ENCODE assay signal across 14 cellular contexts in the genomic region with DNA sequence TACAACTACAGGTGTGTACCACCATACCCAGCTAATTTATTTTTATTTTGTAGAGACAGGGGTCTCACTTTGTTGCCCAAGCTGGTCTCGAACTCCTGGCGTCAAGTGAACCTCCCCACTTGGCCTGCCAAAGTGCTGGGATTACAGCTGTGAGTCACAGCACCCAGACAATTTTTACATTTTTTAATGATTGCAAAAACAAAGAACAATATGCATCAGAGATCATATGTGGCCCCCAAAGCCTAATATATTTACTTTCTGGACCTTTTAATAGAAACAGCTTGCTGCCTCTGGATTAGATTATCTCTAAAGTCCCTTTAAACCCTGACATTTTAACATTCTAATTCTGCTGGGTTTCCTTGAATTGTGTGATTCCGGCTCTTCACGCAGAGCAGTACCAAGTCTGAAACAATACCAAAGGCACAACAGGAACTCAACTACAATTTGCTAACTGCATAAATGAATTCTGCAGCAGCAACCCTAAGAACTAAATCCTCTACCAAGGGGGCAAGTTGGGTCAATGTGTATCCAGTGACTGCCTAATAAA. TPM values are rescaled to one million over a fixed set of nuclear protein-coding genes. Genes with fewer than 3 reads are reported as not detected.
A peak's percentile ranks its signal among the peaks of the same experiment; 100 is the strongest.
DNase-seq lines count a peak whose midpoint lies in the region; ATAC-seq and TF ChIP-seq lines count a peak whose summit lies in the region.
"Had no signal": no experiment of that assay in that cellular context is flagged by ENCODE, and none has a peak within 500 bp of the region (broad histone marks: within the 10 kb centered on the region; RNA-seq: fewer than 3 reads in every experiment).

No MANE protein-coding gene starts in this region.

- no peak for DNase-seq in right cardiac atrium
- DNase-seq in Right ventricle myocardium superior = no peak
- DNase-seq in effector memory CD8-positive, alpha-beta T cell = no peak
- DNase-seq in vagina (ENCODE audit: extremely low spot score in 2 of 2) = no peak
- DNase-seq in SIG-M5 (lab: John Stamatoyannopoulos, UW) = no peak
- DNase-seq in stimulated activated CD4-positive, alpha-beta T cell treated with anti-CD3 and anti-CD28 coated beads, Interleukin-2, amount 100 ng/mL, for 48 hours = no peak
- no peak for DNase-seq in HUDEP-2 (lab: John Stamatoyannopoulos, UW; ENCODE audit: unreplicated experiment in 76 of 76)
- DNase-seq: activated CD8-positive, alpha-beta memory T cell treated with anti-CD3 and anti-CD28 coated beads for 24 hours; activated effector memory CD4-positive, alpha-beta T cell treated with anti-CD3 and anti-CD28 coated beads, Interleukin-2, amount 50 U/mL, for 16 hours; body of pancreas; glutamatergic neuron; MV-4-11; stimulated activated naive CD4-positive, alpha-beta T cell had no signal

- peaks cover 2 to 6% of the 10 kb centered on the region in 2 donors for H3K9me3 Mint-ChIP-seq in effector memory CD8-positive, alpha-beta T cell

- H3K4me1 Mint-ChIP-seq in effector memory CD8-positive, alpha-beta T cell (ENCODE audit: low read depth in 2 of 2) = peaks cover 11 to 21% of the 10 kb centered on the region in 2 donors

- H3K27me3 ChIP-seq in right cardiac atrium (ENCODE audit: control insufficient read depth, insufficient read depth) (no peaks in the 10 kb centered on the region), muscle layer of colon (ENCODE audit: control insufficient read depth in 1 of 2, insufficient read depth in 2 of 2, low read length in 2 of 2) (no peaks in the 10 kb centered on the region), vagina (no peaks in the 10 kb centered on the region)
- H3K27me3 ChIP-seq: body of pancreas had no signal

- peaks cover 3% of the 10 kb centered on the region for H3K36me3 Mint-ChIP-seq in effector memory CD8-positive, alpha-beta T cell (ENCODE audit: insufficient read depth)

- H3K9me3 ChIP-seq in right cardiac atrium (ENCODE audit: control insufficient read depth, low read length) = no peaks in the 10 kb centered on the region
- no peaks in the 10 kb centered on the region for H3K9me3 ChIP-seq in muscle layer of colon (ENCODE audit: low read length)
- no peaks in the 10 kb centered on the region for H3K9me3 ChIP-seq in vagina
- H3K9me3 ChIP-seq: body of pancreas had no signal

- H3K4me3 ChIP-seq in right cardiac atrium (ENCODE audit: low read length) (no peak overlapping the region), muscle layer of colon (ENCODE audit: low read depth in 1 of 2, low read length in 2 of 2) (no peak overlapping the region), vagina (no peak overlapping the region)
- H3K4me3 ChIP-seq: body of pancreas had no signal

- TF ChIP-seq POLR2A in vagina (IDR thresholded peaks at IDR 0.05) = no peak

- intact Hi-C loops in right cardiac atrium (cut with DNase I) (no loop called here), Right ventricle myocardium superior (cut with DNase I) (no loop called here), vagina (cut with DNase I) (loop anchor here (10.0 kb wide), 1 partner anchor 52 kb away; no protein-coding TSS in a partner anchor)

- H3K36me3 ChIP-seq in muscle layer of colon (ENCODE audit: insufficient read depth, low read length) (no peaks in the 10 kb centered on the region), vagina (no peaks in the 10 kb centered on the region)

- WGBS in right cardiac atrium = 70% methylated on average over 4 of the region's 4 CpGs

- no peak overlapping the region for H3K9ac ChIP-seq in muscle layer of colon (ENCODE audit: low read length)

- peak overlapping the region; percentile 26 to 59 for H3K27ac Mint-ChIP-seq in effector memory CD8-positive, alpha-beta T cell

- H3K27ac ChIP-seq in right cardiac atrium (ENCODE audit: low read length) (peak overlapping the region; percentile 52), muscle layer of colon (ENCODE audit: low read depth, low read length) (peak overlapping the region; percentile 51), vagina (peak overlapping the region; percentile 46)
- H3K27ac ChIP-seq: body of pancreas had no signal

- no peaks in the 10 kb centered on the region for H3K27me3 Mint-ChIP-seq in effector memory CD8-positive, alpha-beta T cell

- H3K4me1 ChIP-seq in right cardiac atrium (ENCODE audit: control insufficient read depth, insufficient read depth, low read length) = peaks cover 9% of the 10 kb centered on the region
- H3K4me1 ChIP-seq in muscle layer of colon (ENCODE audit: insufficient read depth, low read length) = peaks cover 47% of the 10 kb centered on the region
- peaks cover 46% of the 10 kb centered on the region for H3K4me1 ChIP-seq in vagina

- no peak overlapping the region for H3K4me3 Mint-ChIP-seq in effector memory CD8-positive, alpha-beta T cell

- peak; percentile 47 to 66 for ATAC-seq in right cardiac atrium
- no peak for ATAC-seq in Right ventricle myocardium superior (ENCODE audit: poor library complexity)
- ATAC-seq in effector memory CD8-positive, alpha-beta T cell (replicated peaks) = no peak
- ATAC-seq: body of pancreas had no signal

- TF ChIP-seq CTCF in vagina (IDR thresholded peaks at IDR 0.05) = no peak

RNA-seq across cellular contexts. Expression of gene RAB30, which starts 25.0 kb away (rescaled TPM):
- total RNA-seq in right cardiac atrium (10 to 100 TPM; 22.3 to 30.6 (median 26.8) TPM), Right ventricle myocardium superior (24.2 TPM), vagina (10.8 TPM)
- 4.6 TPM for polyA plus RNA-seq in right cardiac atrium

Comparison
In these comparisons a context has a peak if more than half of its experiments do, and no peak if none do; other contexts are left out.
1. ATAC-seq: peak in right cardiac atrium (2 of 2); none in Right ventricle myocardium superior (single experiment) and effector memory CD8-positive, alpha-beta T cell (single experiment).
2. Peak in every context shown above with its lines, with median percentiles within 50 percentile points of each other: H3K27ac ChIP-seq.